ENCODE assay signal across 29 cellular contexts in genomic region chr15:56484284-56484683, GRCh38. TPM values are rescaled to one million over a fixed set of nuclear protein-coding genes. Genes with fewer than 3 reads are reported as not detected.
"Had no signal": no experiment of that assay in that cellular context is flagged by ENCODE, and none has a peak within 500 bp of the region (broad histone marks: within the 10 kb centered on the region; RNA-seq: fewer than 3 reads in every experiment).

No MANE protein-coding gene starts in this region.

- H3K4me3 ChIP-seq: ascending aorta, cardiac muscle cell, SJSA1 had no signal

- H3K4me1 ChIP-seq: ascending aorta, SJSA1 had no signal

- H3K27ac Mint-ChIP-seq: activated CD4-positive, alpha-beta T cell treated with anti-CD3 and anti-CD28 coated beads, Interleukin-2, amount 10 ng/mL, durations not matched to agents 24 days and 14 days; activated CD8-positive, alpha-beta T cell treated with anti-CD3 and anti-CD28 coated beads for 36 hours; activated naive CD8-positive, alpha-beta T cell treated with anti-CD3 and anti-CD28 coated beads for 36 hours; activated T-cell treated with anti-CD3 and anti-CD28 coated beads, Interleukin-2, amount 50 U/mL, for 72 hours; activated T-helper 17 cell treated with anti-CD3 and anti-CD28 coated beads, Interleukin-2, amount 50 U/mL, for 72 hours; T-helper 1 cell treated with Interleukin-12 subunit alpha and Interleukin-12 subunit beta and Interleukin-4 antibody, amounts not matched to agents 30 μg/mL and 1 μg/mL, for 36 hours; T-helper 2 cell treated with Interferon-gamma antibody and Interleukin-4, amounts not matched to agents 5 μg/mL and 100 μg/mL, for 36 hours had no signal

- H3K9me3 ChIP-seq: SJSA1, SK-N-SH had no signal

- DNase-seq: activated CD4-positive, alpha-beta T cell treated with anti-CD3 and anti-CD28 coated beads, Interleukin-2, amount 50 U/mL, for 4 hours; activated CD8-positive, alpha-beta T cell treated with anti-CD3 and anti-CD28 coated beads for 36 hours; activated effector memory CD4-positive, alpha-beta T cell treated with anti-CD3 and anti-CD28 coated beads, Interleukin-2, amount 50 U/mL, for 16 hours; activated naive CD4-positive, alpha-beta T cell; activated naive CD4-positive, alpha-beta T cell treated with anti-CD3 and anti-CD28 coated beads, Interleukin-2, amount 50 U/mL, for 16 hours; activated naive CD8-positive, alpha-beta T cell treated with anti-CD3 and anti-CD28 coated beads for 36 hours; activated T-cell treated with anti-CD3 and anti-CD28 coated beads, Interleukin-2, amount 50 U/mL, for 1 hour; activated T-cell treated with anti-CD3 and anti-CD28 coated beads, Interleukin-2, amount 50 U/mL, for 72 hours; amniotic stem cell; NCI-H1105; NCI-H1417 treated with DMSO at 0.1 percent for 48 hours; NCI-H2029; NCI-H2171 treated with DMSO at 0.1 percent for 48 hours; NCI-H2227 treated with DMSO at 0.1 percent for 48 hours; NCI-H446; NCI-H510A treated with DMSO at 0.1 percent for 48 hours; NCI-H526 treated with DMSO at 0.1 percent for 48 hours; NCI-H774; RPMI8226; SHP77 treated with DMSO at 0.1 percent for 48 hours; SK-N-SH had no signal

- ATAC-seq: activated CD8-positive, alpha-beta T cell treated with anti-CD3 and anti-CD28 coated beads for 36 hours; activated T-cell treated with anti-CD3 and anti-CD28 coated beads, Interleukin-2, amount 50 U/mL, for 72 hours; activated T-helper 17 cell treated with anti-CD3 and anti-CD28 coated beads, Interleukin-2, amount 50 U/mL, for 72 hours; Panc1 had no signal

- H3K4me2 ChIP-seq: SK-N-SH had no signal

- H3K9me3 Mint-ChIP-seq: activated T-cell treated with anti-CD3 and anti-CD28 coated beads, Interleukin-2, amount 50 U/mL, for 72 hours had no signal

- H3K4me1 Mint-ChIP-seq: activated CD4-positive, alpha-beta T cell treated with anti-CD3 and anti-CD28 coated beads, Interleukin-2, amount 10 ng/mL, durations not matched to agents 24 days and 14 days; activated naive CD8-positive, alpha-beta T cell treated with anti-CD3 and anti-CD28 coated beads for 36 hours; activated T-helper 17 cell treated with anti-CD3 and anti-CD28 coated beads, Interleukin-2, amount 50 U/mL, for 72 hours had no signal

- H3K36me3 ChIP-seq: ascending aorta, cardiac muscle cell, SJSA1 had no signal

- H3K27ac ChIP-seq: ascending aorta, cardiac muscle cell, SJSA1 had no signal

- H3K9ac ChIP-seq: SK-N-SH had no signal

- H3K4me3 Mint-ChIP-seq: activated CD4-positive, alpha-beta T cell treated with anti-CD3 and anti-CD28 coated beads, Interleukin-2, amount 10 ng/mL, durations not matched to agents 24 days and 14 days; activated CD8-positive, alpha-beta T cell treated with anti-CD3 and anti-CD28 coated beads for 36 hours; activated naive CD8-positive, alpha-beta T cell treated with anti-CD3 and anti-CD28 coated beads for 36 hours; activated T-cell treated with anti-CD3 and anti-CD28 coated beads, Interleukin-2, amount 50 U/mL, for 72 hours; activated T-helper 17 cell treated with anti-CD3 and anti-CD28 coated beads, Interleukin-2, amount 50 U/mL, for 72 hours; T-helper 1 cell treated with Interleukin-12 subunit alpha and Interleukin-12 subunit beta and Interleukin-4 antibody, amounts not matched to agents 30 μg/mL and 1 μg/mL, for 36 hours; T-helper 2 cell treated with Interferon-gamma antibody and Interleukin-4, amounts not matched to agents 5 μg/mL and 100 μg/mL, for 36 hours had no signal

- H3K27me3 ChIP-seq: ascending aorta, cardiac muscle cell, SJSA1 had no signal

- H3K36me3 Mint-ChIP-seq: activated naive CD8-positive, alpha-beta T cell treated with anti-CD3 and anti-CD28 coated beads for 36 hours had no signal

RNA-seq across cellular contexts. Expression of gene MNS1, which starts 19.3 kb away (rescaled TPM):
- total RNA-seq: activated T-helper 17 cell treated with anti-CD3 and anti-CD28 coated beads, Interleukin-2, amount 50 U/mL, for 72 hours had no signal
